In the genomic region with DNA sequence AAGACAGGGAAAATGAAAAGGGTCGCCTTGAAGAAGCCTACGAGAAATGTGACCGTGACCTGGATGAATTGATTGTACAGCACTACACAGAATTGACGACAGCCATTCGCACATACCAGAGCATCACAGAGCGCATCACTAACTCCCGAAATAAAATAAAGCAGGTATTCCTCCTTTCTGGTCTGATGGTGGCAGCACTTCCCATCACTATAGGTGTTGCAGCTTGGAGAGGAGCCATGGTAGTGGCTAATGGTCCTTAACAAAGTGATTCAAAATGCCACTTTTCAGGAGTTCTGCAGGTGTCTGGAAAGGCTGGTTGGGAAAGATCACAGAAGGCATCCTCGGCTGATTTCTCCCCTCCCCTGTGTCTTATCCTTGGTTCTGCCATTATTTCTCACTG, we compare ENCODE assay signal across 16 cellular contexts. TPM values are rescaled to one million over a fixed set of nuclear protein-coding genes. Genes with fewer than 3 reads are reported as not detected.
A peak's percentile ranks its signal among the peaks of the same experiment; 100 is the strongest.
DNase-seq lines count a peak whose midpoint lies in the region; ATAC-seq and TF ChIP-seq lines count a peak whose summit lies in the region.
"Had no signal": no experiment of that assay in that cellular context is flagged by ENCODE, and none has a peak within 500 bp of the region (broad histone marks: within the 10 kb centered on the region; RNA-seq: fewer than 3 reads in every experiment).

No MANE protein-coding gene starts in this region.

- intact Hi-C loops in IMR-90 (cut with micrococcal nuclease): no loop called here

- no peak for TF ChIP-seq RAD21 in IMR-90 (IDR thresholded peaks at IDR 0.05; ENCODE audit: low read length)

- no peak overlapping the region for H3K4me2 ChIP-seq in IMR-90 (ENCODE audit: low read depth, low read length)
- H3K4me2 ChIP-seq: BLaER1 had no signal

- H3K4me1 ChIP-seq in IMR-90 (ENCODE audit: control insufficient read depth, insufficient read depth, low read length) (peaks cover 3% of the 10 kb centered on the region), RWPE2 (ENCODE audit: insufficient read depth, poor library complexity, severe bottlenecking) (no peaks in the 10 kb centered on the region), HAP-1 (peaks cover 3% of the 10 kb centered on the region)
- H3K4me1 ChIP-seq: BLaER1 had no signal

- H3K36me3 ChIP-seq in IMR-90 (ENCODE audit: control insufficient read depth, insufficient read depth, low read length): peaks cover 11% of the 10 kb centered on the region
- H3K36me3 ChIP-seq in RWPE2 (ENCODE audit: low read depth): peaks cover 27% of the 10 kb centered on the region; the same call in 1 of the 2 replicates
- H3K36me3 ChIP-seq in HAP-1 (replicated peaks): 0 out of 2 replicates have a peak, but pooled peaks cover 2% of the 10 kb centered on the region

- no peak overlapping the region for H3K18ac ChIP-seq in IMR-90 (ENCODE audit: low read depth, low read length)

- H3K79me1 ChIP-seq in IMR-90 (ENCODE audit: low read depth in 1 of 2, low read length in 2 of 2): peaks cover 17 to 43% of the 10 kb centered on the region in 2 experiments

- no peak overlapping the region for H4K5ac ChIP-seq in IMR-90 (ENCODE audit: low read depth, low read length)

- peak overlapping the region; percentile 46 for H2AK9ac ChIP-seq in IMR-90 (replicated peaks; ENCODE audit: low read depth, low read length, poor library complexity)

- peaks cover 2 to 18% (median 12%) of the 10 kb centered on the region in 4 donors for H3K4me1 Mint-ChIP-seq in naive thymus-derived CD8-positive, alpha-beta T cell
- H3K4me1 Mint-ChIP-seq: activated B cell treated with CpG ODN at 0.5 μM for 24 hours had no signal

- H3K56ac ChIP-seq in IMR-90 (ENCODE audit: extremely low read depth, insufficient read depth, low read length): no peak overlapping the region

- no peak overlapping the region for H3K4ac ChIP-seq in IMR-90 (ENCODE audit: low read depth, low read length)

- H3K9ac ChIP-seq in IMR-90 (ENCODE audit: low read depth, low read length): no peak overlapping the region
- H3K9ac ChIP-seq: BLaER1 had no signal

- no peak for ATAC-seq in IMR-90 (ENCODE audit: low read depth)
- ATAC-seq in RWPE2 (ENCODE audit: low read depth): no peak
- no peak for ATAC-seq in GM18498 (IDR thresholded peaks at IDR 0.05; ENCODE audit: unreplicated experiment)
- ATAC-seq in naive thymus-derived CD8-positive, alpha-beta T cell: no peak
- ATAC-seq: esophagus mucosa had no signal

- no peaks in the 10 kb centered on the region for H3K9me3 ChIP-seq in IMR-90 (ENCODE audit: control insufficient read depth, insufficient read depth, low read length)
- H3K9me3 ChIP-seq in RWPE2 (ENCODE audit: severe bottlenecking): no peaks in the 10 kb centered on the region
- no peaks in the 10 kb centered on the region for H3K9me3 ChIP-seq in HAP-1

- no peak overlapping the region for H2BK15ac ChIP-seq in IMR-90 (ENCODE audit: low read depth, low read length)

- H4K8ac ChIP-seq in IMR-90 (ENCODE audit: low read depth in 2 of 2, low read length in 2 of 2): no peak overlapping the region

- TF ChIP-seq POLR2A in IMR-90 (IDR thresholded peaks at IDR 0.05; ENCODE audit: low read depth, low read length): no peak

- peak; percentile 10 for DNase-seq in Caki2 (ENCODE audit: low read depth)
- no peak for DNase-seq in IMR-90
- DNase-seq in RWPE2 (ENCODE audit: low spot score): no peak
- peak; percentile 7 for DNase-seq in iPS DF 4.7 (ENCODE audit: extremely low read depth, low spot score)
- DNase-seq in HAP-1 (ENCODE audit: low spot score in 2 of 2): no peak
- DNase-seq in COR-L47 (lab: John Stamatoyannopoulos, UW): no peak
- no peak for DNase-seq in naive thymus-derived CD8-positive, alpha-beta T cell
- DNase-seq: activated B cell treated with CpG ODN at 0.5 μM for 24 hours; activated effector memory CD4-positive, alpha-beta T cell treated with Interleukin-2 at 50 U/mL for 16 hours; midbrain; nucleus accumbens; stimulated activated CD4-positive, alpha-beta T cell treated with anti-CD3 and anti-CD28 coated beads, Interleukin-2, amount 100 ng/mL, for 48 hours had no signal

- H4K91ac ChIP-seq in IMR-90 (ENCODE audit: insufficient read depth, low read depth, low read length): no peak overlapping the region

- H2BK120ac ChIP-seq in IMR-90 (ENCODE audit: low read depth, low read length): no peak overlapping the region

- no peak overlapping the region for H2AFZ ChIP-seq in IMR-90 (replicated peaks; ENCODE audit: low read length, poor library complexity)

- peaks cover 7% of the 10 kb centered on the region for H3K9me1 ChIP-seq in IMR-90 (ENCODE audit: insufficient read depth, low read length)

- H3K36me3 Mint-ChIP-seq in naive thymus-derived CD8-positive, alpha-beta T cell: peaks cover 16 to 56% (median 53%) of the 10 kb centered on the region in 3 donors

- no peak overlapping the region for H3K23ac ChIP-seq in IMR-90 (ENCODE audit: low read depth, low read length)

- no peak overlapping the region for H3K27ac ChIP-seq in IMR-90 (ENCODE audit: insufficient read depth, low read length)
- no peak overlapping the region for H3K27ac ChIP-seq in RWPE2 (ENCODE audit: poor library complexity, severe bottlenecking)
- H3K27ac ChIP-seq: BLaER1, coronary artery had no signal

- H3K27ac Mint-ChIP-seq in naive thymus-derived CD8-positive, alpha-beta T cell: peak overlapping the region in 1 of 10 donors; percentile 48
- H3K27ac Mint-ChIP-seq: activated B cell treated with CpG ODN at 0.5 μM for 24 hours had no signal

- POLR2A ChIA-PET in IMR-90 (lab: Charles Lee; ENCODE audit: unreplicated experiment): no interaction called here
- POLR2A ChIA-PET in naive thymus-derived CD8-positive, alpha-beta T cell (lab: Charles Lee): no interaction called here

- peaks cover 0 to 6% (median 0%) of the 10 kb centered on the region in 9 donors for H3K9me3 Mint-ChIP-seq in naive thymus-derived CD8-positive, alpha-beta T cell

- BruUV-seq in IMR-90 (replicated peaks; lab: Mats Ljungman, UMichigan): no TSS peak

- no CpG with 5 or more reads among the region's 8 CpGs for WGBS in IMR-90 (ENCODE audit: extremely low coverage in 2 of 2, insufficient read length in 1 of 2), 2 experiments

- CTCF ChIA-PET in IMR-90 (lab: Yijun Ruan, JAX): no interaction called here

- in situ Hi-C loops in Caki2 (cut with HindIII; ENCODE audit: low pct_unique_long_range_greater_than_20kb, low sequenced_read_pairs): no loop called here
- in situ Hi-C loops in IMR-90 (cut with MboI; ENCODE audit: low sequenced_read_pairs): no loop called here
- in situ Hi-C loops in HAP-1 (cut with MboI; ENCODE audit: low sequenced_read_pairs): no loop called here

- H2BK5ac ChIP-seq in IMR-90 (ENCODE audit: low read depth, low read length, poor library complexity, severe bottlenecking): no peak overlapping the region

- no peaks in the 10 kb centered on the region for H3K27me3 Mint-ChIP-seq in naive thymus-derived CD8-positive, alpha-beta T cell
- H3K27me3 Mint-ChIP-seq: activated B cell treated with CpG ODN at 0.5 μM for 24 hours had no signal

- H3K4me3 ChIP-seq in IMR-90 (ENCODE audit: insufficient read depth, low read depth, low read length): no peak overlapping the region
- no peak overlapping the region for H3K4me3 ChIP-seq in RWPE2 (ENCODE audit: severe bottlenecking)
- H3K4me3 ChIP-seq in HAP-1: no peak overlapping the region
- H3K4me3 ChIP-seq: BLaER1, coronary artery had no signal

- H4K20me1 ChIP-seq in IMR-90 (ENCODE audit: insufficient read depth, low read length): no peaks in the 10 kb centered on the region; the same call in 1 of the 2 replicates

- H3K14ac ChIP-seq in IMR-90 (replicated peaks; ENCODE audit: low read depth, low read length): no peak overlapping the region; the same call in 1 of the 2 replicates

- no peak overlapping the region for H2BK20ac ChIP-seq in IMR-90 (ENCODE audit: low read depth, low read length)

- H2AK5ac ChIP-seq in IMR-90 (ENCODE audit: low read depth, low read length): peak overlapping the region; percentile 11; the same call in 1 of the 2 replicates

- dilution Hi-C loops in IMR-90 (cut with HindIII; ENCODE audit: low sequenced_read_pairs, unreplicated experiment): no loop called here

- H3K27me3 ChIP-seq in IMR-90 (ENCODE audit: control insufficient read depth, insufficient read depth, low read length): no peaks in the 10 kb centered on the region
- no peaks in the 10 kb centered on the region for H3K27me3 ChIP-seq in RWPE2 (ENCODE audit: insufficient read depth, poor library complexity, severe bottlenecking)
- no peaks in the 10 kb centered on the region for H3K27me3 ChIP-seq in HAP-1 (ENCODE audit: low read depth)
- H3K27me3 ChIP-seq: BLaER1 had no signal

- H3K4me3 Mint-ChIP-seq in naive thymus-derived CD8-positive, alpha-beta T cell: no peak overlapping the region
- H3K4me3 Mint-ChIP-seq: activated B cell treated with CpG ODN at 0.5 μM for 24 hours had no signal

- TF ChIP-seq CTCF in IMR-90 (conservative IDR thresholded peaks at IDR 0.05; ENCODE audit: low read depth, low read length) (no peak), RWPE2 (IDR thresholded peaks at IDR 0.05; ENCODE audit: poor library complexity, severe bottlenecking) (peak; percentile 9)

TF ChIP-seq in IMR-90, 13 proteins besides CTCF, POLR2A, EP300 and RAD21:
- TF ChIP-seq MXI1 (IDR thresholded peaks at IDR 0.05; ENCODE audit: borderline replicate concordance, low read depth, low read length) (no peak), RFX5 (IDR thresholded peaks at IDR 0.05; ENCODE audit: low read depth, low read length) (no peak), FOS (IDR thresholded peaks at IDR 0.05; ENCODE audit: low read depth, low read length) (no peak), CEBPB (IDR thresholded peaks at IDR 0.05; ENCODE audit: low read depth, low read length) (no peak)

RNA-seq across cellular contexts. Expression of gene EXOC4, which starts 22.1 kb away (rescaled TPM):
- 30.3 and 65.1 TPM in 2 replicates for total RNA-seq in Caki2 (2014; rRNA removed; shearing (Covaris generic); ENCODE audit: low replicate concordance)
- total RNA-seq in IMR-90 (2012; rRNA removed): 85.5 and 94.6 TPM in 2 replicates
- 25.4 and 31.5 TPM in 2 replicates for polyA plus RNA-seq in IMR-90 (2012; rRNA removed)
- 9.3 and 11.8 TPM in 2 replicates for polyA plus RNA-seq in IMR-90 (2012; cell fraction: cytosol; rRNA removed)
- 3.9 and 16.8 TPM in 2 replicates for polyA plus RNA-seq in IMR-90 (2012; cell fraction: nucleus; rRNA removed; ENCODE audit: low replicate concordance)
- total RNA-seq in naive thymus-derived CD8-positive, alpha-beta T cell: 10 to 100 TPM; 68.2 to 68.6 TPM
- 10 to 100 TPM; 29.4 to 42.4 (median 38.8) TPM for polyA plus RNA-seq in naive thymus-derived CD8-positive, alpha-beta T cell

Comparison
In these comparisons a context has a peak if more than half of its experiments do, and no peak if none do; other contexts are left out.
1. DNase-seq: peak in Caki2 (single experiment) and iPS DF 4.7 (single experiment); none in IMR-90 (single experiment), RWPE2 (single experiment), HAP-1 (0 of 2), COR-L47 (single experiment) and naive thymus-derived CD8-positive, alpha-beta T cell (0 of 10).